ENCODE assay signal across 1 cellular context in the genomic region with DNA sequence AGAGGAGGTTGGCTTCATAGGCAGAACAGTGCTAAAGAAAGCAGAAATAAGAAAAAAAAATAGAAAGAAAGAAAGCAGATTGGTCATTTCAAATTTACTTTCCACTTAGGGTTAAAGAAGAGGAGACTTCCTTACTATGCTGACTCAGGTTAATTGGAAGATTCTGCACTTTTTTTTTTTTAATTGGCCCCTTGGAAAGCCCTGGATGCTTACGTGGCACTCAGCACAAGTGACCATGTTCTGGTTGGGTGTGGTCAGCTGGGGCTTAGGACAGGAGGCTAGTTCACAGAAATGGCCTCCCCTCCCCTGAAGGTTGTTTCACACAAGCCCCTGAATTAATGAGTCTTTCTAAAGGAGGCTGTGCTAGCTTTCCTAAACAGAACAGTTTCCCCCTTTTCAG.
TF ChIP-seq lines count a peak whose summit lies in the region.

No MANE protein-coding gene starts in this region.

TF ChIP-seq in K562, 482 proteins besides CTCF, POLR2A, EP300 and RAD21:
- no peak for TF ChIP-seq LEF1 (IDR thresholded peaks at IDR 0.05)
- TF ChIP-seq U2AF1 (optimal IDR thresholded peaks at IDR 0.05; ENCODE audit: low read depth, low read length): no peak
- no peak for TF ChIP-seq E2F5 (CRISPR knock-in tag; IDR thresholded peaks at IDR 0.05)
- TF ChIP-seq NFRKB (IDR thresholded peaks at IDR 0.05; ENCODE audit: low read depth): 0 out of 2 replicates have a peak, but pooled peaks have one; percentile 31
- no peak for TF ChIP-seq RBM15 (IDR thresholded peaks at IDR 0.05; ENCODE audit: insufficient read depth, low read length)
- TF ChIP-seq TCF7 (IDR thresholded peaks at IDR 0.05; ENCODE audit: borderline replicate concordance): no peak
- no peak for TF ChIP-seq CC2D1A (IDR thresholded peaks at IDR 0.05)
- no peak for TF ChIP-seq SIN3B (IDR thresholded peaks at IDR 0.05; ENCODE audit: low read depth)
- TF ChIP-seq TCF3 (CRISPR knock-in tag; IDR thresholded peaks at IDR 0.05): no peak
- TF ChIP-seq MAFG (tag; conservative IDR thresholded peaks at IDR 0.05): peak; percentile 85
- TF ChIP-seq YY1 (IDR thresholded peaks at IDR 0.05; ENCODE audit: borderline replicate concordance in 1 of 3, control insufficient read depth in 1 of 3, extremely low read depth in 1 of 3, insufficient read depth in 3 of 3, insufficient read length in 1 of 3, insufficient replicate concordance in 2 of 3, low read depth in 1 of 3, low read length in 2 of 3): peak in 1 of 3 experiments; percentile 45
- TF ChIP-seq, protein P1, sequence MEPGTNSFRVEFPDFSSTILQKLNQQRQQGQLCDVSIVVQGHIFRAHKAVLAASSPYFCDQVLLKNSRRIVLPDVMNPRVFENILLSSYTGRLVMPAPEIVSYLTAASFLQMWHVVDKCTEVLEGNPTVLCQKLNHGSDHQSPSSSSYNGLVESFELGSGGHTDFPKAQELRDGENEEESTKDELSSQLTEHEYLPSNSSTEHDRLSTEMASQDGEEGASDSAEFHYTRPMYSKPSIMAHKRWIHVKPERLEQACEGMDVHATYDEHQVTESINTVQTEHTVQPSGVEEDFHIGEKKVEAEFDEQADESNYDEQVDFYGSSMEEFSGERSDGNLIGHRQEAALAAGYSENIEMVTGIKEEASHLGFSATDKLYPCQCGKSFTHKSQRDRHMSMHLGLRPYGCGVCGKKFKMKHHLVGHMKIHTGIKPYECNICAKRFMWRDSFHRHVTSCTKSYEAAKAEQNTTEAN (CRISPR knock-in tag; IDR thresholded peaks at IDR 0.05): no peak
- TF ChIP-seq MAFK (IDR thresholded peaks at IDR 0.05; ENCODE audit: low read length): peak; percentile 81
- TF ChIP-seq, protein P2, sequence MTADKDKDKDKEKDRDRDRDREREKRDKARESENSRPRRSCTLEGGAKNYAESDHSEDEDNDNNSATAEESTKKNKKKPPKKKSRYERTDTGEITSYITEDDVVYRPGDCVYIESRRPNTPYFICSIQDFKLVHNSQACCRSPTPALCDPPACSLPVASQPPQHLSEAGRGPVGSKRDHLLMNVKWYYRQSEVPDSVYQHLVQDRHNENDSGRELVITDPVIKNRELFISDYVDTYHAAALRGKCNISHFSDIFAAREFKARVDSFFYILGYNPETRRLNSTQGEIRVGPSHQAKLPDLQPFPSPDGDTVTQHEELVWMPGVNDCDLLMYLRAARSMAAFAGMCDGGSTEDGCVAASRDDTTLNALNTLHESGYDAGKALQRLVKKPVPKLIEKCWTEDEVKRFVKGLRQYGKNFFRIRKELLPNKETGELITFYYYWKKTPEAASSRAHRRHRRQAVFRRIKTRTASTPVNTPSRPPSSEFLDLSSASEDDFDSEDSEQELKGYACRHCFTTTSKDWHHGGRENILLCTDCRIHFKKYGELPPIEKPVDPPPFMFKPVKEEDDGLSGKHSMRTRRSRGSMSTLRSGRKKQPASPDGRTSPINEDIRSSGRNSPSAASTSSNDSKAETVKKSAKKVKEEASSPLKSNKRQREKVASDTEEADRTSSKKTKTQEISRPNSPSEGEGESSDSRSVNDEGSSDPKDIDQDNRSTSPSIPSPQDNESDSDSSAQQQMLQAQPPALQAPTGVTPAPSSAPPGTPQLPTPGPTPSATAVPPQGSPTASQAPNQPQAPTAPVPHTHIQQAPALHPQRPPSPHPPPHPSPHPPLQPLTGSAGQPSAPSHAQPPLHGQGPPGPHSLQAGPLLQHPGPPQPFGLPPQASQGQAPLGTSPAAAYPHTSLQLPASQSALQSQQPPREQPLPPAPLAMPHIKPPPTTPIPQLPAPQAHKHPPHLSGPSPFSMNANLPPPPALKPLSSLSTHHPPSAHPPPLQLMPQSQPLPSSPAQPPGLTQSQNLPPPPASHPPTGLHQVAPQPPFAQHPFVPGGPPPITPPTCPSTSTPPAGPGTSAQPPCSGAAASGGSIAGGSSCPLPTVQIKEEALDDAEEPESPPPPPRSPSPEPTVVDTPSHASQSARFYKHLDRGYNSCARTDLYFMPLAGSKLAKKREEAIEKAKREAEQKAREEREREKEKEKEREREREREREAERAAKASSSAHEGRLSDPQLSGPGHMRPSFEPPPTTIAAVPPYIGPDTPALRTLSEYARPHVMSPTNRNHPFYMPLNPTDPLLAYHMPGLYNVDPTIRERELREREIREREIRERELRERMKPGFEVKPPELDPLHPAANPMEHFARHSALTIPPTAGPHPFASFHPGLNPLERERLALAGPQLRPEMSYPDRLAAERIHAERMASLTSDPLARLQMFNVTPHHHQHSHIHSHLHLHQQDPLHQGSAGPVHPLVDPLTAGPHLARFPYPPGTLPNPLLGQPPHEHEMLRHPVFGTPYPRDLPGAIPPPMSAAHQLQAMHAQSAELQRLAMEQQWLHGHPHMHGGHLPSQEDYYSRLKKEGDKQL (CRISPR knock-in tag; IDR thresholded peaks at IDR 0.05; ENCODE audit: borderline replicate concordance): no peak
- peak; percentile 27; the same call in 1 of the 2 replicates for TF ChIP-seq EP400 (IDR thresholded peaks at IDR 0.05)
- no peak for TF ChIP-seq ZFP1 (CRISPR knock-in tag; IDR thresholded peaks at IDR 0.05)
- TF ChIP-seq CGGBP1 (CRISPR knock-in tag; IDR thresholded peaks at IDR 0.05): no peak
- TF ChIP-seq ZNF165 (CRISPR knock-in tag; IDR thresholded peaks at IDR 0.05; ENCODE audit: borderline replicate concordance): no peak
- no peak for TF ChIP-seq RBBP5 (IDR thresholded peaks at IDR 0.05; ENCODE audit: borderline replicate concordance, insufficient read depth, low read length, poor library complexity, severe bottlenecking)
- TF ChIP-seq KLF16 (IDR thresholded peaks at IDR 0.05): no peak
- TF ChIP-seq C11orf30 (IDR thresholded peaks at IDR 0.05; ENCODE audit: low read depth): peak; percentile 88
- no peak for TF ChIP-seq PHF8 (IDR thresholded peaks at IDR 0.05; ENCODE audit: borderline replicate concordance, low read length)
- no peak for TF ChIP-seq BRF2 (IDR thresholded peaks at IDR 0.05; ENCODE audit: borderline replicate concordance, insufficient read depth, insufficient read length)
- TF ChIP-seq ARNT (IDR thresholded peaks at IDR 0.05): no peak
- TF ChIP-seq ZZZ3 (IDR thresholded peaks at IDR 0.05): no peak
- TF ChIP-seq BRD4 (IDR thresholded peaks at IDR 0.05): no peak
- TF ChIP-seq, protein P3, sequence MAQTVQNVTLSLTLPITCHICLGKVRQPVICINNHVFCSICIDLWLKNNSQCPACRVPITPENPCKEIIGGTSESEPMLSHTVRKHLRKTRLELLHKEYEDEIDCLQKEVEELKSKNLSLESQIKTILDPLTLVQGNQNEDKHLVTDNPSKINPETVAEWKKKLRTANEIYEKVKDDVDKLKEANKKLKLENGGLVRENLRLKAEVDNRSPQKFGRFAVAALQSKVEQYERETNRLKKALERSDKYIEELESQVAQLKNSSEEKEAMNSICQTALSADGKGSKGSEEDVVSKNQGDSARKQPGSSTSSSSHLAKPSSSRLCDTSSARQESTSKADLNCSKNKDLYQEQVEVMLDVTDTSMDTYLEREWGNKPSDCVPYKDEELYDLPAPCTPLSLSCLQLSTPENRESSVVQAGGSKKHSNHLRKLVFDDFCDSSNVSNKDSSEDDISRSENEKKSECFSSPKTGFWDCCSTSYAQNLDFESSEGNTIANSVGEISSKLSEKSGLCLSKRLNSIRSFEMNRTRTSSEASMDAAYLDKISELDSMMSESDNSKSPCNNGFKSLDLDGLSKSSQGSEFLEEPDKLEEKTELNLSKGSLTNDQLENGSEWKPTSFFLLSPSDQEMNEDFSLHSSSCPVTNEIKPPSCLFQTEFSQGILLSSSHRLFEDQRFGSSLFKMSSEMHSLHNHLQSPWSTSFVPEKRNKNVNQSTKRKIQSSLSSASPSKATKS (CRISPR knock-in tag; IDR thresholded peaks at IDR 0.05): no peak
- TF ChIP-seq, protein P4, sequence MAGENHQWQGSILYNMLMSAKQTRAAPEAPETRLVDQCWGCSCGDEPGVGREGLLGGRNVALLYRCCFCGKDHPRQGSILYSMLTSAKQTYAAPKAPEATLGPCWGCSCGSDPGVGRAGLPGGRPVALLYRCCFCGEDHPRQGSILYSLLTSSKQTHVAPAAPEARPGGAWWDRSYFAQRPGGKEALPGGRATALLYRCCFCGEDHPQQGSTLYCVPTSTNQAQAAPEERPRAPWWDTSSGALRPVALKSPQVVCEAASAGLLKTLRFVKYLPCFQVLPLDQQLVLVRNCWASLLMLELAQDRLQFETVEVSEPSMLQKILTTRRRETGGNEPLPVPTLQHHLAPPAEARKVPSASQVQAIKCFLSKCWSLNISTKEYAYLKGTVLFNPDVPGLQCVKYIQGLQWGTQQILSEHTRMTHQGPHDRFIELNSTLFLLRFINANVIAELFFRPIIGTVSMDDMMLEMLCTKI (IDR thresholded peaks at IDR 0.05; ENCODE audit: partially characterized antibody): no peak
- no peak for TF ChIP-seq HEY1 (CRISPR knock-in tag; IDR thresholded peaks at IDR 0.05; ENCODE audit: borderline replicate concordance)
- no peak for TF ChIP-seq RFX7 (CRISPR knock-in tag; IDR thresholded peaks at IDR 0.05)
- TF ChIP-seq ASH1L (IDR thresholded peaks at IDR 0.05; ENCODE audit: borderline replicate concordance, low read depth, partially characterized antibody): no peak
- TF ChIP-seq, protein P5, sequence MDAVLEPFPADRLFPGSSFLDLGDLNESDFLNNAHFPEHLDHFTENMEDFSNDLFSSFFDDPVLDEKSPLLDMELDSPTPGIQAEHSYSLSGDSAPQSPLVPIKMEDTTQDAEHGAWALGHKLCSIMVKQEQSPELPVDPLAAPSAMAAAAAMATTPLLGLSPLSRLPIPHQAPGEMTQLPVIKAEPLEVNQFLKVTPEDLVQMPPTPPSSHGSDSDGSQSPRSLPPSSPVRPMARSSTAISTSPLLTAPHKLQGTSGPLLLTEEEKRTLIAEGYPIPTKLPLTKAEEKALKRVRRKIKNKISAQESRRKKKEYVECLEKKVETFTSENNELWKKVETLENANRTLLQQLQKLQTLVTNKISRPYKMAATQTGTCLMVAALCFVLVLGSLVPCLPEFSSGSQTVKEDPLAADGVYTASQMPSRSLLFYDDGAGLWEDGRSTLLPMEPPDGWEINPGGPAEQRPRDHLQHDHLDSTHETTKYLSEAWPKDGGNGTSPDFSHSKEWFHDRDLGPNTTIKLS (IDR thresholded peaks at IDR 0.05; ENCODE audit: borderline replicate concordance, low read depth): peak; percentile 83; the same call in 1 of the 2 replicates
- no peak for TF ChIP-seq BHLHE40 (IDR thresholded peaks at IDR 0.05; ENCODE audit: low read length)
- TF ChIP-seq NFE2 (IDR thresholded peaks at IDR 0.05; ENCODE audit: low read depth): no peak
- no peak for TF ChIP-seq ZNF589 (CRISPR knock-in tag; IDR thresholded peaks at IDR 0.05; ENCODE audit: low read depth)
- no peak for TF ChIP-seq ZNF778 (CRISPR knock-in tag; IDR thresholded peaks at IDR 0.05)
- peak; percentile 95 for TF ChIP-seq ZNF316 (IDR thresholded peaks at IDR 0.05)
- no peak for TF ChIP-seq NFIX (CRISPR knock-in tag; IDR thresholded peaks at IDR 0.05; ENCODE audit: low read depth)
- no peak for TF ChIP-seq POLR2G (IDR thresholded peaks at IDR 0.05; ENCODE audit: low read depth, low read length)
- no peak for TF ChIP-seq NFXL1 (CRISPR knock-in tag; IDR thresholded peaks at IDR 0.05)
- no peak for TF ChIP-seq ZNF77 (CRISPR knock-in tag; IDR thresholded peaks at IDR 0.05)
- TF ChIP-seq MAFF (IDR thresholded peaks at IDR 0.05; ENCODE audit: low read length): peak; percentile 77
- TF ChIP-seq ZC3H11A (IDR thresholded peaks at IDR 0.05; ENCODE audit: low read depth, low read length): no peak
- TF ChIP-seq PREB (CRISPR knock-in tag; IDR thresholded peaks at IDR 0.05): no peak
TF ChIP-seq in K562: peak in this region for 9.
